ENCODE assay signal across 21 cellular contexts in genomic region chr9:93245437-93245970, GRCh38.
A peak's percentile ranks its signal among the peaks of the same experiment; 100 is the strongest.
DNase-seq lines count a peak whose midpoint lies in the region; ATAC-seq and TF ChIP-seq lines count a peak whose summit lies in the region.
"Had no signal": no experiment of that assay in that cellular context is flagged by ENCODE, and none has a peak within 500 bp of the region (broad histone marks: within the 10 kb centered on the region; RNA-seq: fewer than 3 reads in every experiment).

No MANE protein-coding gene starts in this region.

- no peaks in the 10 kb centered on the region for H3K27me3 Mint-ChIP-seq in Calu3 (ENCODE audit: unreplicated experiment)
- H3K27me3 Mint-ChIP-seq in effector memory CD8-positive, alpha-beta T cell, result peaks cover 0 to 15% of the 10 kb centered on the region in 2 donors
- H3K27me3 Mint-ChIP-seq: CD4-positive, CD25-positive, alpha-beta regulatory T cell had no signal

- H3K79me2 ChIP-seq in OCI-LY1 (ENCODE audit: insufficient read depth, low read length), result no peaks in the 10 kb centered on the region

- peaks cover 16% of the 10 kb centered on the region for H3K36me3 Mint-ChIP-seq in Calu3 (ENCODE audit: insufficient read depth, unreplicated experiment)
- H3K36me3 Mint-ChIP-seq in effector memory CD8-positive, alpha-beta T cell (ENCODE audit: insufficient read depth), result no peaks in the 10 kb centered on the region
- H3K36me3 Mint-ChIP-seq: CD4-positive, CD25-positive, alpha-beta regulatory T cell had no signal

- H3K9me3 Mint-ChIP-seq in Calu3 (ENCODE audit: low read depth, unreplicated experiment), result no peaks in the 10 kb centered on the region
- H3K9me3 Mint-ChIP-seq in effector memory CD8-positive, alpha-beta T cell, result no peaks in the 10 kb centered on the region
- H3K9me3 Mint-ChIP-seq: CD4-positive, CD25-positive, alpha-beta regulatory T cell had no signal

- H3K4me2 ChIP-seq in OCI-LY1 (ENCODE audit: low read length), result peak overlapping the region; percentile 26; the same call in 1 of the 2 replicates

- intact Hi-C loops in Calu3 (cut with micrococcal nuclease; ENCODE audit: unreplicated experiment), result no loop called here

- H3K4me1 ChIP-seq in OCI-LY1 (ENCODE audit: insufficient read depth, low read length, severe bottlenecking), result peaks cover 32% of the 10 kb centered on the region

- no peak overlapping the region for H3K4me3 ChIP-seq in OCI-LY1 (ENCODE audit: low read depth, low read length, poor library complexity, severe bottlenecking)
- no peak overlapping the region for H3K4me3 ChIP-seq in retinal pigment epithelial cell (ENCODE audit: low read length)
- H3K4me3 ChIP-seq: GM23248, MG63, Peyer's patch had no signal

- BruUV-seq in Calu3 (replicated peaks; lab: Mats Ljungman, UMichigan), result no TSS peak

- peak overlapping the region; percentile 14; the same call in 1 of the 2 replicates for H3K9ac ChIP-seq in OCI-LY1 (ENCODE audit: low read length)
- H3K9ac ChIP-seq: GM23248 had no signal

- H3K9me3 ChIP-seq in OCI-LY1 (ENCODE audit: low read length), result no peaks in the 10 kb centered on the region
- H3K9me3 ChIP-seq: MG63, Peyer's patch had no signal

- TF ChIP-seq CTCF in Calu3 (IDR thresholded peaks at IDR 0.05; ENCODE audit: unreplicated experiment) (no peak), OCI-LY1 (IDR thresholded peaks at IDR 0.05; ENCODE audit: low read length) (no peak), retinal pigment epithelial cell (conservative IDR thresholded peaks at IDR 0.05; ENCODE audit: low read depth, low read length) (no peak)

- DNase-seq in Calu3 (no peak), retinal pigment epithelial cell (ENCODE audit: low read depth) (peak; percentile 7), DMS153 (lab: John Stamatoyannopoulos, UW) (no peak), KG1 (lab: John Stamatoyannopoulos, UW) (no peak)
- peak in 1 of 3 experiments; percentile 7 for DNase-seq in effector memory CD8-positive, alpha-beta T cell
- no peak for DNase-seq in activated CD4-positive, alpha-beta T cell treated with anti-CD3 and anti-CD28 coated beads, Interleukin-2, amount 50 U/mL, for 4 hours
- DNase-seq: ACHN; AML-193; CD4-positive, CD25-positive, alpha-beta regulatory T cell; DMS79; GM23248; MG63; NCI-H1105; NCI-H1694; NCI-H510A treated with DMSO at 0.1 percent for 48 hours; NCI-H82; SHP77 had no signal

- H3K27me3 ChIP-seq in OCI-LY1 (ENCODE audit: insufficient read depth, low read length), result no peaks in the 10 kb centered on the region
- H3K27me3 ChIP-seq: MG63, Peyer's patch had no signal

- H3K9me2 ChIP-seq in OCI-LY1 (ENCODE audit: low read depth, low read length), result no peaks in the 10 kb centered on the region

- H3K4me1 Mint-ChIP-seq in Calu3 (ENCODE audit: low read depth, unreplicated experiment), result peaks cover 30% of the 10 kb centered on the region
- H3K4me1 Mint-ChIP-seq in effector memory CD8-positive, alpha-beta T cell (ENCODE audit: low read depth in 2 of 2), result peaks cover 13 to 15% of the 10 kb centered on the region in 2 donors
- H3K4me1 Mint-ChIP-seq: CD4-positive, CD25-positive, alpha-beta regulatory T cell had no signal

- H3K4me3 Mint-ChIP-seq in Calu3 (ENCODE audit: low read depth, unreplicated experiment), result peak overlapping the region; percentile 30
- H3K4me3 Mint-ChIP-seq in effector memory CD8-positive, alpha-beta T cell, result peak overlapping the region; percentile 7 to 39
- H3K4me3 Mint-ChIP-seq: CD4-positive, CD25-positive, alpha-beta regulatory T cell had no signal

- H3K36me3 ChIP-seq in OCI-LY1 (ENCODE audit: insufficient read depth, low read length), result no peaks in the 10 kb centered on the region
- H3K36me3 ChIP-seq: MG63 had no signal

- CTCF ChIA-PET in Calu3 (lab: Charles Lee), result no interaction called here

- H4K20me1 ChIP-seq in OCI-LY1 (ENCODE audit: insufficient read depth, low read length), result no peaks in the 10 kb centered on the region

- H3K27ac ChIP-seq in OCI-LY1 (ENCODE audit: low read depth, low read length, poor library complexity, severe bottlenecking), result no peak overlapping the region
- H3K27ac ChIP-seq: GM23248 had no signal

- 0 out of 2 replicates have a peak overlapping the region, but pooled peaks have one; percentile 37 for H2AFZ ChIP-seq in OCI-LY1 (ENCODE audit: low read length)
- H2AFZ ChIP-seq: GM23248 had no signal

- peak overlapping the region; percentile 60 for H3K27ac Mint-ChIP-seq in Calu3 (ENCODE audit: unreplicated experiment)
- peak overlapping the region; percentile 77 to 83 for H3K27ac Mint-ChIP-seq in effector memory CD8-positive, alpha-beta T cell

- peak; percentile 68 for ATAC-seq in effector memory CD8-positive, alpha-beta T cell (replicated peaks)
- ATAC-seq in GM18867 (IDR thresholded peaks at IDR 0.05; ENCODE audit: unreplicated experiment), result no peak
- ATAC-seq: SK-N-SH treated with all-trans-retinoic acid at 6 μM for 48 hours had no signal

- H3F3A ChIP-seq in OCI-LY1 (ENCODE audit: insufficient read depth, low read length), result no peaks in the 10 kb centered on the region
